Comparison of ENCODE assay signal across 8 cellular contexts in genomic region chr17:56891751-56892150, GRCh38. TPM values are rescaled to one million over a fixed set of nuclear protein-coding genes. Genes with fewer than 3 reads are reported as not detected.
DNase-seq lines count a peak whose midpoint lies in the region; ATAC-seq, FAIRE-seq and TF ChIP-seq lines count a peak whose summit lies in the region.

No MANE protein-coding gene starts in this region.

- no peaks in the 10 kb centered on the region for H3K79me2 ChIP-seq in PC-3 (ENCODE audit: low read length)

- H4K8ac ChIP-seq in mesenchymal stem cell (ENCODE audit: low read length), result no peak overlapping the region

- in situ Hi-C loops in astrocyte of the spinal cord (cut with HindIII; ENCODE audit: low sequenced_read_pairs), result no loop called here

- H3K9ac ChIP-seq in PC-3 (ENCODE audit: low read length) (no peak overlapping the region), mesenchymal stem cell (ENCODE audit: low read length) (no peak overlapping the region)

- no peak overlapping the region for H2BK120ac ChIP-seq in mesenchymal stem cell (ENCODE audit: low read depth, low read length)

- TF ChIP-seq CTCF in A673 (conservative IDR thresholded peaks at IDR 0.05; ENCODE audit: low read depth, low read length) (peak; percentile 57), PC-3 (conservative IDR thresholded peaks at IDR 0.05; ENCODE audit: low read depth, low read length) (peak; percentile 66), astrocyte of the spinal cord (IDR thresholded peaks at IDR 0.05; ENCODE audit: low read depth, low read length) (peak; percentile 25), upper lobe of right lung (IDR thresholded peaks at IDR 0.05) (peak; percentile 51)

- FAIRE-seq in RCC 7860 (lab: Jason Lieb, UNC), result no peak

- H2AFZ ChIP-seq in PC-3 (ENCODE audit: low read length), result no peak overlapping the region
- no peak overlapping the region for H2AFZ ChIP-seq in mesenchymal stem cell (ENCODE audit: low read depth, low read length)

- H3K27me3 ChIP-seq in A673 (replicated peaks; ENCODE audit: insufficient read depth, low read depth, low read length, poor library complexity), result no peaks in the 10 kb centered on the region
- no peaks in the 10 kb centered on the region for H3K27me3 ChIP-seq in PC-3 (ENCODE audit: low read length)
- no peaks in the 10 kb centered on the region for H3K27me3 ChIP-seq in mesenchymal stem cell (ENCODE audit: control insufficient read depth in 1 of 2, insufficient read depth in 1 of 2, low read length in 2 of 2)
- no peaks in the 10 kb centered on the region for H3K27me3 ChIP-seq in upper lobe of right lung

- no peak overlapping the region for H3K4ac ChIP-seq in mesenchymal stem cell (ENCODE audit: low read depth in 1 of 2, low read length in 2 of 2)

- H3K27ac ChIP-seq in A673 (ENCODE audit: low read depth, low read length, poor library complexity, severe bottlenecking) (no peak overlapping the region), PC-3 (ENCODE audit: low read length) (no peak overlapping the region), mesenchymal stem cell (ENCODE audit: low read length, poor library complexity, severe bottlenecking) (no peak overlapping the region), upper lobe of right lung (no peak overlapping the region)

- no peaks in the 10 kb centered on the region for H4K20me1 ChIP-seq in PC-3 (ENCODE audit: low read length)

- CTCF ChIA-PET in A673 (lab: Charles Lee), result no interaction called here
- CTCF ChIA-PET in PC-3 (lab: Charles Lee), result no interaction called here

- H2BK12ac ChIP-seq in mesenchymal stem cell (ENCODE audit: low read length in 2 of 2), result no peak overlapping the region

- 86% methylated on average over 16 of the region's 16 CpGs for WGBS in mesenchymal stem cell

- intact Hi-C loops in A673 (cut with micrococcal nuclease; ENCODE audit: unreplicated experiment) (no loop called here), PC-3 (cut with micrococcal nuclease) (no loop called here), upper lobe of right lung (cut with DNase I) (no loop called here)

- H3K14ac ChIP-seq in mesenchymal stem cell (ENCODE audit: low read length in 2 of 2), result no peak overlapping the region

- no peak for ATAC-seq in PC-3
- peak; percentile 68 for ATAC-seq in upper lobe of right lung
- ATAC-seq in GM21447 (IDR thresholded peaks at IDR 0.05; ENCODE audit: unreplicated experiment), result no peak

- H3K36me3 ChIP-seq in A673 (ENCODE audit: insufficient read depth, low read length, poor library complexity, severe bottlenecking) (peaks cover 25% of the 10 kb centered on the region), PC-3 (ENCODE audit: low read depth, low read length) (peaks cover 93% of the 10 kb centered on the region), mesenchymal stem cell (ENCODE audit: control insufficient read depth in 1 of 2, insufficient read depth in 2 of 2, low read depth in 1 of 2, low read length in 2 of 2) (peaks cover 57 to 98% of the 10 kb centered on the region in 2 experiments), upper lobe of right lung (peaks cover 86% of the 10 kb centered on the region)

- H3K9me3 ChIP-seq in A673 (ENCODE audit: low read depth, low read length, poor library complexity, severe bottlenecking) (peaks cover 10% of the 10 kb centered on the region), PC-3 (ENCODE audit: low read length) (peaks cover 9% of the 10 kb centered on the region; the same call in 1 of the 2 replicates), mesenchymal stem cell (ENCODE audit: control insufficient read depth, low read length) (peaks cover 5% of the 10 kb centered on the region), upper lobe of right lung (no peaks in the 10 kb centered on the region)

- no peaks in the 10 kb centered on the region for H3F3A ChIP-seq in PC-3 (ENCODE audit: low read length, unreplicated experiment)

- no peak overlapping the region for H3K18ac ChIP-seq in mesenchymal stem cell (ENCODE audit: low read depth in 1 of 2, low read length in 2 of 2)

- H2BK5ac ChIP-seq in mesenchymal stem cell (ENCODE audit: low read depth, low read length, poor library complexity, severe bottlenecking), result no peak overlapping the region

- H3K23ac ChIP-seq in mesenchymal stem cell (ENCODE audit: low read length in 2 of 2), result no peak overlapping the region

- POLR2A ChIA-PET in A673 (lab: Charles Lee; ENCODE audit: low non-redundant PET) (no interaction called here), PC-3 (lab: Charles Lee; ENCODE audit: unreplicated experiment) (interaction anchor here (0.6 kb wide), 1 partner anchor 39 kb away, joined by 4 read pairs; no protein-coding TSS in a partner anchor)

- H4K91ac ChIP-seq in mesenchymal stem cell (ENCODE audit: low read length), result peak overlapping the region; percentile 35

- H3K79me1 ChIP-seq in mesenchymal stem cell (replicated peaks; ENCODE audit: low read length, poor library complexity, severe bottlenecking), result peaks cover 2% of the 10 kb centered on the region

- no peaks in the 10 kb centered on the region for H3K9me2 ChIP-seq in PC-3 (replicated peaks; ENCODE audit: low read length)

- H3K4me1 ChIP-seq in A673 (ENCODE audit: insufficient read depth, low read length, poor library complexity, severe bottlenecking) (no peaks in the 10 kb centered on the region), PC-3 (ENCODE audit: insufficient read depth, low read length) (no peaks in the 10 kb centered on the region), mesenchymal stem cell (ENCODE audit: control insufficient read depth, insufficient read depth, low read depth, low read length) (no peaks in the 10 kb centered on the region), upper lobe of right lung (no peaks in the 10 kb centered on the region)

- no peak overlapping the region for H2BK15ac ChIP-seq in mesenchymal stem cell (ENCODE audit: low read depth, poor library complexity, severe bottlenecking)

- H3K4me3 ChIP-seq in A673 (ENCODE audit: low read depth, low read length, poor library complexity, severe bottlenecking) (no peak overlapping the region), PC-3 (ENCODE audit: low read length) (no peak overlapping the region), astrocyte of the spinal cord (ENCODE audit: low read depth, low read length) (no peak overlapping the region), mesenchymal stem cell (ENCODE audit: insufficient read depth in 1 of 2, low read depth in 1 of 2, low read length in 2 of 2) (no peak overlapping the region), upper lobe of right lung (no peak overlapping the region)

- no peak overlapping the region for H3K4me2 ChIP-seq in PC-3 (ENCODE audit: low read length)
- H3K4me2 ChIP-seq in mesenchymal stem cell (ENCODE audit: low read length, poor library complexity, severe bottlenecking), result no peak overlapping the region

- BruUV-seq in A673 (replicated peaks; lab: Mats Ljungman, UMichigan) (no TSS peak), PC-3 (replicated peaks; lab: Mats Ljungman, UMichigan) (no TSS peak)

- no peak overlapping the region for H2AK5ac ChIP-seq in mesenchymal stem cell (ENCODE audit: low read length, severe bottlenecking)

- DNase-seq in A673 (ENCODE audit: low spot score), result peak; percentile 15
- DNase-seq in PC-3, result no peak
- no peak for DNase-seq in astrocyte of the spinal cord (ENCODE audit: low read depth, low spot score)
- DNase-seq in mesenchymal stem cell, result no peak
- DNase-seq in upper lobe of right lung, result peak; percentile 71
- DNase-seq in NCI-H146 (lab: John Stamatoyannopoulos, UW), result no peak
- DNase-seq in RCC 7860 (ENCODE audit: low spot score), result no peak

RNA-seq across cellular contexts. Expression of gene TRIM25, which starts 22.1 kb away (rescaled TPM):
- 54.7 and 58.0 TPM in 2 replicates for total RNA-seq in A673 (2021)
- 44.0 and 60.2 TPM in 2 replicates for total RNA-seq in PC-3 (2014; rRNA removed)
- 35.4 TPM for polyA plus RNA-seq in mesenchymal stem cell (2013, experiment 1 of 2)
- 33.7 TPM for polyA plus RNA-seq in mesenchymal stem cell (2013, experiment 2 of 2)
- 89.3 TPM for total RNA-seq in upper lobe of right lung

RNA-seq across cellular contexts. Expression of gene DGKE, which starts 57.8 kb away (rescaled TPM):
- total RNA-seq in A673 (2021) (9.7 and 10.0 TPM in 2 replicates), PC-3 (2014; rRNA removed) (8.4 and 12.4 TPM in 2 replicates), upper lobe of right lung (10.4 TPM)
- polyA plus RNA-seq in mesenchymal stem cell (2013, experiment 1 of 2), result 4.3 TPM
- polyA plus RNA-seq in mesenchymal stem cell (2013, experiment 2 of 2), result 4.3 TPM

RNA-seq across cellular contexts. Expression of gene C17orf67, which starts 58.0 kb away (rescaled TPM):
- 2.7 TPM in 2 replicates for total RNA-seq in A673 (2021)
- 2.3 and 4.4 TPM in 2 replicates for total RNA-seq in PC-3 (2014; rRNA removed)
- 1.4 TPM for polyA plus RNA-seq in mesenchymal stem cell (2013, experiment 1 of 2)
- polyA plus RNA-seq in mesenchymal stem cell (2013, experiment 2 of 2), result 1.3 TPM
- 3.8 TPM for total RNA-seq in upper lobe of right lung

Comparison
In these comparisons a context has a peak if more than half of its experiments do, and no peak if none do; other contexts are left out.
1. DNase-seq: peak in A673 (single experiment) and upper lobe of right lung (single experiment); none in PC-3 (single experiment), astrocyte of the spinal cord (single experiment), mesenchymal stem cell (single experiment), NCI-H146 (single experiment) and RCC 7860 (single experiment).
2. Peak in every context shown above with its lines, with median percentiles within 50 percentile points of each other: CTCF ChIP-seq.